ENCODE assay signal across 1 cellular context in the genomic region with DNA sequence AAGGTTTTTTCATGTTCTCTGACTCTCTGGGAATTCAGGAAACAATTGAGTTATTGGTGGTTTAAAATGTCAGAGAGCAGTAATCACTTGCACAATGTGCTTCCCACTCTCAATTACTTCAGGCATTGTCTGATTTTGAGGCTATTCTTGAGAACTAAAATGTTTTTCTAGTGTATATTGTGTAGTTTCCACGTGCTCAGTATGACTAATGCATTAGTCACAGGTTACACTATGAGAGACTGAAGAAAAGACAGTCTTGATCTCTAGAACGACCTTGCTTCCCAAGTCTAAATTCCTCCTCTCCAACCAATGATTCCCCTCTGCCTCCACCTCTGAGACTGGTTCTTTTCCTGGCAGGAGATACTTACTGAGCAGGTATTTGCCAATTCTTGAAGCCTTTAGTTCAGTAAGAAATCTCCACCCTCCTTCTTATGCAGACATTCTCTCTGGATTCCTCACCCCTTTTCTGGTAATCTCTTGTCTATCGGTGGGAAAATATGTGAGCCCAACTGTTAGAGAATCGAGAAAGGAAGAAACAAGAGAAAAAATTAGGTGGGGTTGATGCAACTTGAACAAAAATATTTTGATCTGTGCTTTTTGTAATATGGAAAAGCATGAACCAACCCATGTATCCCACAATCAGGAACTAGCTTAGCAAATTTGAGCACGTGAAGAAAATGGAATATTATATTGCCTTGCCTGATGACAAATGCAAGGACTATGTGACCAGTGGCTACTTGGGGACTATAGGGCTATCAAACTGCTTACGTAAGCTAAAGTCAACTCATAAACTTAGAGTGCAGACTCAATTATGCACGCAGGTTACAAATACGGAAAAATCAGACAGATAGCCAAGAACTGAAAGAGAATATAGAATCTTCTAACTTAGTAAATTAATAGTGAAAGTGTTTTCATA.
TF ChIP-seq lines count a peak whose summit lies in the region.

No MANE protein-coding gene starts in this region.

TF ChIP-seq in HEK293, 187 proteins besides CTCF, POLR2A, EP300 and RAD21 (continued from another document and continues in another):
- no peak for TF ChIP-seq ZNF274 (IDR thresholded peaks at IDR 0.05; ENCODE audit: low read length)
- no peak for TF ChIP-seq ZNF274 (tag by site-specific recombination; IDR thresholded peaks at IDR 0.05; ENCODE audit: borderline replicate concordance)
- TF ChIP-seq ZNF266 (tag by site-specific recombination; IDR thresholded peaks at IDR 0.05; ENCODE audit: low read depth) = no peak
- TF ChIP-seq, protein P1, sequence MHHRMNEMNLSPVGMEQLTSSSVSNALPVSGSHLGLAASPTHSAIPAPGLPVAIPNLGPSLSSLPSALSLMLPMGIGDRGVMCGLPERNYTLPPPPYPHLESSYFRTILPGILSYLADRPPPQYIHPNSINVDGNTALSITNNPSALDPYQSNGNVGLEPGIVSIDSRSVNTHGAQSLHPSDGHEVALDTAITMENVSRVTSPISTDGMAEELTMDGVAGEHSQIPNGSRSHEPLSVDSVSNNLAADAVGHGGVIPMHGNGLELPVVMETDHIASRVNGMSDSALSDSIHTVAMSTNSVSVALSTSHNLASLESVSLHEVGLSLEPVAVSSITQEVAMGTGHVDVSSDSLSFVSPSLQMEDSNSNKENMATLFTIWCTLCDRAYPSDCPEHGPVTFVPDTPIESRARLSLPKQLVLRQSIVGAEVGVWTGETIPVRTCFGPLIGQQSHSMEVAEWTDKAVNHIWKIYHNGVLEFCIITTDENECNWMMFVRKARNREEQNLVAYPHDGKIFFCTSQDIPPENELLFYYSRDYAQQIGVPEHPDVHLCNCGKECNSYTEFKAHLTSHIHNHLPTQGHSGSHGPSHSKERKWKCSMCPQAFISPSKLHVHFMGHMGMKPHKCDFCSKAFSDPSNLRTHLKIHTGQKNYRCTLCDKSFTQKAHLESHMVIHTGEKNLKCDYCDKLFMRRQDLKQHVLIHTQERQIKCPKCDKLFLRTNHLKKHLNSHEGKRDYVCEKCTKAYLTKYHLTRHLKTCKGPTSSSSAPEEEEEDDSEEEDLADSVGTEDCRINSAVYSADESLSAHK (tag by site-specific recombination; IDR thresholded peaks at IDR 0.05) = no peak
- no peak for TF ChIP-seq IKZF3 (tag by site-specific recombination; IDR thresholded peaks at IDR 0.05)
- TF ChIP-seq ZNF239 (tag by site-specific recombination; IDR thresholded peaks at IDR 0.05) = no peak
- TF ChIP-seq ZNF510 (tag by site-specific recombination; IDR thresholded peaks at IDR 0.05; ENCODE audit: insufficient replicate concordance) = no peak
- no peak for TF ChIP-seq ZNF473 (tag by site-specific recombination; IDR thresholded peaks at IDR 0.05)
- no peak for TF ChIP-seq SCRT2 (tag by site-specific recombination; IDR thresholded peaks at IDR 0.05)
- TF ChIP-seq, protein P2, sequence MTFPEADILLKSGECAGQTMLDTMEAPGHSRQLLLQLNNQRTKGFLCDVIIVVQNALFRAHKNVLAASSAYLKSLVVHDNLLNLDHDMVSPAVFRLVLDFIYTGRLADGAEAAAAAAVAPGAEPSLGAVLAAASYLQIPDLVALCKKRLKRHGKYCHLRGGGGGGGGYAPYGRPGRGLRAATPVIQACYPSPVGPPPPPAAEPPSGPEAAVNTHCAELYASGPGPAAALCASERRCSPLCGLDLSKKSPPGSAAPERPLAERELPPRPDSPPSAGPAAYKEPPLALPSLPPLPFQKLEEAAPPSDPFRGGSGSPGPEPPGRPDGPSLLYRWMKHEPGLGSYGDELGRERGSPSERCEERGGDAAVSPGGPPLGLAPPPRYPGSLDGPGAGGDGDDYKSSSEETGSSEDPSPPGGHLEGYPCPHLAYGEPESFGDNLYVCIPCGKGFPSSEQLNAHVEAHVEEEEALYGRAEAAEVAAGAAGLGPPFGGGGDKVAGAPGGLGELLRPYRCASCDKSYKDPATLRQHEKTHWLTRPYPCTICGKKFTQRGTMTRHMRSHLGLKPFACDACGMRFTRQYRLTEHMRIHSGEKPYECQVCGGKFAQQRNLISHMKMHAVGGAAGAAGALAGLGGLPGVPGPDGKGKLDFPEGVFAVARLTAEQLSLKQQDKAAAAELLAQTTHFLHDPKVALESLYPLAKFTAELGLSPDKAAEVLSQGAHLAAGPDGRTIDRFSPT (tag by site-specific recombination; IDR thresholded peaks at IDR 0.05) = peak; percentile 50; the same call in 1 of the 2 replicates
- TF ChIP-seq ZNF776 (tag by site-specific recombination; IDR thresholded peaks at IDR 0.05; ENCODE audit: borderline replicate concordance) = no peak
- no peak for TF ChIP-seq ZNF416 (tag by site-specific recombination; IDR thresholded peaks at IDR 0.05)
- no peak for TF ChIP-seq GLI2 (tag by site-specific recombination; IDR thresholded peaks at IDR 0.05; ENCODE audit: borderline replicate concordance, low read depth)
- TF ChIP-seq, protein P3, sequence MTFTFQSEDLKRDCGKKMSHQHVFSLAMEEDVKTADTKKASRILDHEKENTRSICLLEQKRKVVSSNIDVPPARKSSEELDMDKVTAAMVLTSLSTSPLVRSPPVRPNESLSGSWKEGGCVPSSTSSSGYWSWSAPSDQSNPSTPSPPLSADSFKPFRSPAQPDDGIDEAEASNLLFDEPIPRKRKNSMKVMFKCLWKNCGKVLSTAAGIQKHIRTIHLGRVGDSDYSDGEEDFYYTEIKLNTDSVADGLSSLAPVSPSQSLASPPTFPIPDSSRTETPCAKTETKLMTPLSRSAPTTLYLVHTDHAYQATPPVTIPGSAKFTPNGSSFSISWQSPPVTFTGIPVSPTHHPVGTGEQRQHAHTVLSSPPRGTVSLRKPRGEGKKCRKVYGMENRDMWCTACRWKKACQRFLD (tag by site-specific recombination; IDR thresholded peaks at IDR 0.05) = no peak
- no peak for TF ChIP-seq ZNF311 (tag by site-specific recombination; IDR thresholded peaks at IDR 0.05; ENCODE audit: borderline replicate concordance)
- TF ChIP-seq, protein P4, sequence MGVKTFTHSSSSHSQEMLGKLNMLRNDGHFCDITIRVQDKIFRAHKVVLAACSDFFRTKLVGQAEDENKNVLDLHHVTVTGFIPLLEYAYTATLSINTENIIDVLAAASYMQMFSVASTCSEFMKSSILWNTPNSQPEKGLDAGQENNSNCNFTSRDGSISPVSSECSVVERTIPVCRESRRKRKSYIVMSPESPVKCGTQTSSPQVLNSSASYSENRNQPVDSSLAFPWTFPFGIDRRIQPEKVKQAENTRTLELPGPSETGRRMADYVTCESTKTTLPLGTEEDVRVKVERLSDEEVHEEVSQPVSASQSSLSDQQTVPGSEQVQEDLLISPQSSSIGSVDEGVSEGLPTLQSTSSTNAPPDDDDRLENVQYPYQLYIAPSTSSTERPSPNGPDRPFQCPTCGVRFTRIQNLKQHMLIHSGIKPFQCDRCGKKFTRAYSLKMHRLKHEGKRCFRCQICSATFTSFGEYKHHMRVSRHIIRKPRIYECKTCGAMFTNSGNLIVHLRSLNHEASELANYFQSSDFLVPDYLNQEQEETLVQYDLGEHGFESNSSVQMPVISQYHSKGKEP (tag by site-specific recombination; IDR thresholded peaks at IDR 0.05) = no peak
- TF ChIP-seq ZNF18 (tag by site-specific recombination; IDR thresholded peaks at IDR 0.05) = no peak
- TF ChIP-seq ZXDB (tag by site-specific recombination; IDR thresholded peaks at IDR 0.05) = no peak
- TF ChIP-seq, protein P5, sequence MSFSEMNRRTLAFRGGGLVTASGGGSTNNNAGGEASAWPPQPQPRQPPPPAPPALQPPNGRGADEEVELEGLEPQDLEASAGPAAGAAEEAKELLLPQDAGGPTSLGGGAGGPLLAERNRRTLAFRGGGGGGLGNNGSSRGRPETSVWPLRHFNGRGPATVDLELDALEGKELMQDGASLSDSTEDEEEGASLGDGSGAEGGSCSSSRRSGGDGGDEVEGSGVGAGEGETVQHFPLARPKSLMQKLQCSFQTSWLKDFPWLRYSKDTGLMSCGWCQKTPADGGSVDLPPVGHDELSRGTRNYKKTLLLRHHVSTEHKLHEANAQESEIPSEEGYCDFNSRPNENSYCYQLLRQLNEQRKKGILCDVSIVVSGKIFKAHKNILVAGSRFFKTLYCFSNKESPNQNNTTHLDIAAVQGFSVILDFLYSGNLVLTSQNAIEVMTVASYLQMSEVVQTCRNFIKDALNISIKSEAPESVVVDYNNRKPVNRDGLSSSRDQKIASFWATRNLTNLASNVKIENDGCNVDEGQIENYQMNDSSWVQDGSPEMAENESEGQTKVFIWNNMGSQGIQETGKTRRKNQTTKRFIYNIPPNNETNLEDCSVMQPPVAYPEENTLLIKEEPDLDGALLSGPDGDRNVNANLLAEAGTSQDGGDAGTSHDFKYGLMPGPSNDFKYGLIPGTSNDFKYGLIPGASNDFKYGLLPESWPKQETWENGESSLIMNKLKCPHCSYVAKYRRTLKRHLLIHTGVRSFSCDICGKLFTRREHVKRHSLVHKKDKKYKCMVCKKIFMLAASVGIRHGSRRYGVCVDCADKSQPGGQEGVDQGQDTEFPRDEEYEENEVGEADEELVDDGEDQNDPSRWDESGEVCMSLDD (tag by site-specific recombination; IDR thresholded peaks at IDR 0.05) = no peak
- TF ChIP-seq MYNN (tag by site-specific recombination; IDR thresholded peaks at IDR 0.05; ENCODE audit: borderline replicate concordance) = no peak
- TF ChIP-seq ZNF19 (tag by site-specific recombination; IDR thresholded peaks at IDR 0.05; ENCODE audit: low read depth) = no peak
- TF ChIP-seq ZNF549 (tag by site-specific recombination; IDR thresholded peaks at IDR 0.05) = no peak
- TF ChIP-seq ZNF133 (tag by site-specific recombination; IDR thresholded peaks at IDR 0.05) = no peak
- TF ChIP-seq HOXD13 (CRISPR knock-in tag; IDR thresholded peaks at IDR 0.05; ENCODE audit: borderline replicate concordance) = no peak
- TF ChIP-seq ZNF37A (tag by site-specific recombination; IDR thresholded peaks at IDR 0.05) = no peak
- no peak for TF ChIP-seq KLF16 (tag by site-specific recombination; IDR thresholded peaks at IDR 0.05)
- TF ChIP-seq SALL2 (tag by site-specific recombination; IDR thresholded peaks at IDR 0.05; ENCODE audit: borderline replicate concordance) = no peak
- no peak for TF ChIP-seq ZNF202 (tag by site-specific recombination; IDR thresholded peaks at IDR 0.05; ENCODE audit: borderline replicate concordance)
- TF ChIP-seq ZNF76 (tag by site-specific recombination; IDR thresholded peaks at IDR 0.05; ENCODE audit: borderline replicate concordance, low read depth) = no peak
- TF ChIP-seq, protein P6, sequence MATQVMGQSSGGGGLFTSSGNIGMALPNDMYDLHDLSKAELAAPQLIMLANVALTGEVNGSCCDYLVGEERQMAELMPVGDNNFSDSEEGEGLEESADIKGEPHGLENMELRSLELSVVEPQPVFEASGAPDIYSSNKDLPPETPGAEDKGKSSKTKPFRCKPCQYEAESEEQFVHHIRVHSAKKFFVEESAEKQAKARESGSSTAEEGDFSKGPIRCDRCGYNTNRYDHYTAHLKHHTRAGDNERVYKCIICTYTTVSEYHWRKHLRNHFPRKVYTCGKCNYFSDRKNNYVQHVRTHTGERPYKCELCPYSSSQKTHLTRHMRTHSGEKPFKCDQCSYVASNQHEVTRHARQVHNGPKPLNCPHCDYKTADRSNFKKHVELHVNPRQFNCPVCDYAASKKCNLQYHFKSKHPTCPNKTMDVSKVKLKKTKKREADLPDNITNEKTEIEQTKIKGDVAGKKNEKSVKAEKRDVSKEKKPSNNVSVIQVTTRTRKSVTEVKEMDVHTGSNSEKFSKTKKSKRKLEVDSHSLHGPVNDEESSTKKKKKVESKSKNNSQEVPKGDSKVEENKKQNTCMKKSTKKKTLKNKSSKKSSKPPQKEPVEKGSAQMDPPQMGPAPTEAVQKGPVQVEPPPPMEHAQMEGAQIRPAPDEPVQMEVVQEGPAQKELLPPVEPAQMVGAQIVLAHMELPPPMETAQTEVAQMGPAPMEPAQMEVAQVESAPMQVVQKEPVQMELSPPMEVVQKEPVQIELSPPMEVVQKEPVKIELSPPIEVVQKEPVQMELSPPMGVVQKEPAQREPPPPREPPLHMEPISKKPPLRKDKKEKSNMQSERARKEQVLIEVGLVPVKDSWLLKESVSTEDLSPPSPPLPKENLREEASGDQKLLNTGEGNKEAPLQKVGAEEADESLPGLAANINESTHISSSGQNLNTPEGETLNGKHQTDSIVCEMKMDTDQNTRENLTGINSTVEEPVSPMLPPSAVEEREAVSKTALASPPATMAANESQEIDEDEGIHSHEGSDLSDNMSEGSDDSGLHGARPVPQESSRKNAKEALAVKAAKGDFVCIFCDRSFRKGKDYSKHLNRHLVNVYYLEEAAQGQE (tag by site-specific recombination; IDR thresholded peaks at IDR 0.05) = no peak
- TF ChIP-seq, protein P7, sequence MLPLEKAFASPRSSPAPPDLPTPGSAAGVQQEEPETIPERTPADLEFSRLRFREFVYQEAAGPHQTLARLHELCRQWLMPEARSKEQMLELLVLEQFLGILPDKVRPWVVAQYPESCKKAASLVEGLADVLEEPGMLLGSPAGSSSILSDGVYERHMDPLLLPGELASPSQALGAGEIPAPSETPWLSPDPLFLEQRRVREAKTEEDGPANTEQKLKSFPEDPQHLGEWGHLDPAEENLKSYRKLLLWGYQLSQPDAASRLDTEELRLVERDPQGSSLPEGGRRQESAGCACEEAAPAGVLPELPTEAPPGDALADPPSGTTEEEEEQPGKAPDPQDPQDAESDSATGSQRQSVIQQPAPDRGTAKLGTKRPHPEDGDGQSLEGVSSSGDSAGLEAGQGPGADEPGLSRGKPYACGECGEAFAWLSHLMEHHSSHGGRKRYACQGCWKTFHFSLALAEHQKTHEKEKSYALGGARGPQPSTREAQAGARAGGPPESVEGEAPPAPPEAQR (tag by site-specific recombination; IDR thresholded peaks at IDR 0.05) = no peak
- TF ChIP-seq ZNF707 (tag by site-specific recombination; IDR thresholded peaks at IDR 0.05) = no peak
- TF ChIP-seq GLIS1 (tag by site-specific recombination; IDR thresholded peaks at IDR 0.05) = no peak
- TF ChIP-seq ZFP37 (tag by site-specific recombination; IDR thresholded peaks at IDR 0.05) = no peak
- TF ChIP-seq SETDB1 (IDR thresholded peaks at IDR 0.05; ENCODE audit: insufficient read length, low read length) = peak; percentile 55
- TF ChIP-seq, protein P8, sequence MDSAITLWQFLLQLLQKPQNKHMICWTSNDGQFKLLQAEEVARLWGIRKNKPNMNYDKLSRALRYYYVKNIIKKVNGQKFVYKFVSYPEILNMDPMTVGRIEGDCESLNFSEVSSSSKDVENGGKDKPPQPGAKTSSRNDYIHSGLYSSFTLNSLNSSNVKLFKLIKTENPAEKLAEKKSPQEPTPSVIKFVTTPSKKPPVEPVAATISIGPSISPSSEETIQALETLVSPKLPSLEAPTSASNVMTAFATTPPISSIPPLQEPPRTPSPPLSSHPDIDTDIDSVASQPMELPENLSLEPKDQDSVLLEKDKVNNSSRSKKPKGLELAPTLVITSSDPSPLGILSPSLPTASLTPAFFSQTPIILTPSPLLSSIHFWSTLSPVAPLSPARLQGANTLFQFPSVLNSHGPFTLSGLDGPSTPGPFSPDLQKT (IDR thresholded peaks at IDR 0.05; ENCODE audit: borderline replicate concordance, low read depth, low read length) = no peak
- no peak for TF ChIP-seq ZNF777 (tag by site-specific recombination; IDR thresholded peaks at IDR 0.05; ENCODE audit: borderline replicate concordance)
